ENCODE assay signal across 1 cellular context in genomic region chr1:183909672-183910071, GRCh38.
TF ChIP-seq lines count a peak whose summit lies in the region.

No MANE protein-coding gene starts in this region.

TF ChIP-seq in GM12878, 131 proteins besides CTCF, POLR2A, EP300 and RAD21 (continued from another document):
- TF ChIP-seq SKIL (IDR thresholded peaks at IDR 0.05; ENCODE audit: low read depth, poor library complexity, severe bottlenecking), result no peak
- TF ChIP-seq ATF7 (IDR thresholded peaks at IDR 0.05; ENCODE audit: low read depth), result no peak
- TF ChIP-seq EGR1 (IDR thresholded peaks at IDR 0.05; ENCODE audit: borderline replicate concordance in 1 of 2, low read depth in 2 of 2, low read length in 2 of 2), result no peak
- TF ChIP-seq TARDBP (IDR thresholded peaks at IDR 0.05; ENCODE audit: borderline replicate concordance), result no peak
